Comparison of ENCODE assay signal across 8 cellular contexts in the genomic region with DNA sequence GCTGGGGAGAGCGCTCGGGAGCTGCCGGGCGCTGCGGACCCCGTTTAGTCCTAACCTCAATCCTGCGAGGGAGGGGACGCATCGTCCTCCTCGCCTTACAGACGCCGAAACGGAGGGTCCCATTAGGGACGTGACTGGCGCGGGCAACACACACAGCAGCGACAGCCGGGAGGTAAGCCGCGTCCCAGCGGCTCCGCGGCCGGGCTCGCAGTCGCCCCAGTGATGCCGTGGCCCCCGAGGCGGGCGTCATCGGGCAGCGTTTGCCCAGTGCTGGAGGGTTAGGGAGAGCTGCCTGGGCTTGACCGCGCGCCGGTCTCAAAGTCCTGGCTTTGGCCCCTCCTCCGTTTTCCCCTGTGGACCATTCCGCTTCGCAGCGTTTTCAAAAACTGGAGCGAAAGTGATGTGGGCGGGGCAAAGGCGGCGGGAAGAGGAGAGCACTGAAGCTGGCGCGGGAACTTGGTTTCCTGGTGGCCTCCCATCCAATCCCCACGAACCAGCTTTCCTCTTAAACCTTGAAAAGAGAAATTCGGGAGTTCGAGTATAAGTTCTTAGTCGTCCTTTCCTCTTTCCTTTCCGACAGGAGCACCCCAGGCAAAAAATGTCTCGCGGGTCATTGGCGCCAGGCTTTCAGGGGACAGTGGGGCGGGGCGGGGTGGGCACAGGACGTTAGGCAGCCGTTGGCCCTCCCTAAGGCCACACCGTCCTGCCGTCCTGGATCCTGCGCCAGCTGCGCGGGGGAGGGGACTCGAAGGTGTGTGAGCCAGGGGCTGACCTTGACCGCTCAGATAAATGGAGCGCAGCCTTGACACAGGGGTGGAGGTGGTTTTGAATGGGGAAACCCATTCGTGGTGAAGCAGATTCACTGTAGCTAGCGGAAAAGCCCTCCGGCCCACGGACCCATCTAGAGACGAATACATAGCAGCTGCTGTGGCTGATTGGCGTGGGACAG. TPM values are rescaled to one million over a fixed set of nuclear protein-coding genes. Genes with fewer than 3 reads are reported as not detected.
A peak's percentile ranks its signal among the peaks of the same experiment; 100 is the strongest.
DNase-seq lines count a peak whose midpoint lies in the region; ATAC-seq and TF ChIP-seq lines count a peak whose summit lies in the region.

No MANE protein-coding gene starts in this region.

- H3K4me3 ChIP-seq in GM08714 (ENCODE audit: low read length) (peak overlapping the region; percentile 82), HCT116 (replicated peaks in 1 of 2; ENCODE audit: low read depth in 1 of 2, low read length in 2 of 2) (peak overlapping the region; percentile 85 to 96), RWPE2 (ENCODE audit: severe bottlenecking) (peak overlapping the region; percentile 84), transverse colon (peak overlapping the region; percentile 56 to 77 (median 62))

- H3K79me2 ChIP-seq in HCT116 (ENCODE audit: insufficient read depth, low read length), result peaks cover 66% of the 10 kb centered on the region

- in situ Hi-C loops in transverse colon (cut with MboI; ENCODE audit: low pct_ligation_motif_present in 1 of 4, low pct_unique_long_range_greater_than_20kb in 1 of 4, low sequenced_read_pairs in 3 of 4), result no loop called here

- POLR2A ChIA-PET in HCT116 (lab: Charles Lee), result interaction anchor here (1.1 to 1.7 kb wide), 2 partner anchors 10 to 34 kb away, joined by 3 to 4 read pairs; no protein-coding TSS in a partner anchor

- H3K27ac ChIP-seq in HCT116 (ENCODE audit: low read depth, low read length) (peak overlapping the region; percentile 100), RWPE2 (ENCODE audit: poor library complexity, severe bottlenecking) (peak overlapping the region; percentile 85), transverse colon (peak overlapping the region; percentile 62 to 92 (median 78))

- peaks cover 53 to 57% of the 10 kb centered on the region in 2 donors for H3K36me3 Mint-ChIP-seq in activated naive CD4-positive, alpha-beta T cell treated with anti-CD3 and anti-CD28 coated beads, Interleukin-2, amount 50 U/mL, for 72 hours

- RAD21 ChIA-PET in HCT116 (lab: Charles Lee; ENCODE audit: low non-redundant PET in 1 of 2, low total read pairs in 2 of 2, uncharacterized antibody in 2 of 2, unreplicated experiment in 2 of 2), result no interaction called here

- intact Hi-C loops in HCT116 (cut with micrococcal nuclease) (loop anchor here (5.0 kb wide), 1 partner anchor 54 kb away; a partner anchor contains a TSS), head of caudate nucleus (cut with DNase I) (loop anchor here (10.0 kb wide), 1 partner anchor 57 kb away; a partner anchor contains a TSS), transverse colon (cut with DNase I; ENCODE audit: low total_unique reads) (no loop called here)

- peak overlapping the region; percentile 89 to 95 for H3K27ac Mint-ChIP-seq in activated naive CD4-positive, alpha-beta T cell treated with anti-CD3 and anti-CD28 coated beads, Interleukin-2, amount 50 U/mL, for 72 hours

- CTCF ChIA-PET in HCT116 (lab: Charles Lee), result interaction anchor here (1.3 to 2.4 kb wide), 2 partner anchors 34 to 181 kb away, joined by 4 to 11 read pairs; no protein-coding TSS in a partner anchor

- DNase-seq in HCT116 (ENCODE audit: low read depth, low spot score), result peak; percentile 82
- DNase-seq in M059J (ENCODE audit: low read depth), result peak; percentile 92
- peak; percentile 93 for DNase-seq in RWPE2 (ENCODE audit: low spot score)
- peak; percentile 76 to 85 for DNase-seq in activated naive CD4-positive, alpha-beta T cell treated with anti-CD3 and anti-CD28 coated beads, Interleukin-2, amount 50 U/mL, for 72 hours (ENCODE audit: low spot score in 2 of 2)
- peak; percentile 74 to 96 (median 86) for DNase-seq in head of caudate nucleus
- peak; percentile 78 for DNase-seq in occipital lobe (lab: John Stamatoyannopoulos, UW)
- DNase-seq in transverse colon, result peak; percentile 91

- peak; percentile 83 for ATAC-seq in HCT116
- ATAC-seq in RWPE2 (ENCODE audit: low read depth), result peak; percentile 90
- peak; percentile 72 to 82 for ATAC-seq in activated naive CD4-positive, alpha-beta T cell treated with anti-CD3 and anti-CD28 coated beads, Interleukin-2, amount 50 U/mL, for 72 hours

- H3K27me3 ChIP-seq in HCT116 (ENCODE audit: insufficient read depth, low read length) (no peaks in the 10 kb centered on the region), RWPE2 (ENCODE audit: insufficient read depth, poor library complexity, severe bottlenecking) (no peaks in the 10 kb centered on the region), transverse colon (no peaks in the 10 kb centered on the region)

- TF ChIP-seq CTCF in HCT116 (IDR thresholded peaks at IDR 0.05 in 2 of 3, conservative IDR thresholded peaks at IDR 0.05 in 1 of 3; ENCODE audit: borderline replicate concordance in 1 of 3, insufficient read depth in 1 of 3, low read depth in 2 of 3, low read length in 2 of 3) (no peak), RWPE2 (IDR thresholded peaks at IDR 0.05; ENCODE audit: poor library complexity, severe bottlenecking) (no peak), transverse colon (IDR thresholded peaks at IDR 0.05) (no peak)

- no peak for TF ChIP-seq RAD21 in HCT116 (IDR thresholded peaks at IDR 0.05; ENCODE audit: low read depth)

- no peaks in the 10 kb centered on the region for H3K9me2 ChIP-seq in HCT116 (ENCODE audit: insufficient read depth)

- H3K36me3 ChIP-seq in HCT116 (ENCODE audit: control insufficient read depth in 1 of 2, insufficient read depth in 2 of 2, low read length in 2 of 2) (peaks cover 19 to 32% of the 10 kb centered on the region in 2 experiments), RWPE2 (ENCODE audit: low read depth) (peaks cover 38% of the 10 kb centered on the region), transverse colon (no peaks in the 10 kb centered on the region)

- peaks cover 10 to 14% of the 10 kb centered on the region in 2 donors for H3K9me3 Mint-ChIP-seq in activated naive CD4-positive, alpha-beta T cell treated with anti-CD3 and anti-CD28 coated beads, Interleukin-2, amount 50 U/mL, for 72 hours

- H4K20me1 ChIP-seq in HCT116 (ENCODE audit: insufficient read depth), result no peaks in the 10 kb centered on the region

- peak overlapping the region; percentile 94 for H3K4me2 ChIP-seq in HCT116 (ENCODE audit: low read length)

- no peaks in the 10 kb centered on the region for H3K9me3 ChIP-seq in HCT116 (ENCODE audit: control insufficient read depth in 1 of 2, insufficient read depth in 1 of 2, low read depth in 1 of 2, low read length in 2 of 2)
- no peaks in the 10 kb centered on the region for H3K9me3 ChIP-seq in RWPE2 (ENCODE audit: severe bottlenecking)
- H3K9me3 ChIP-seq in transverse colon, result no peaks in the 10 kb centered on the region

- TF ChIP-seq EP300 in transverse colon (IDR thresholded peaks at IDR 0.05; ENCODE audit: low read depth), result no peak

- TSS peak; percentile 68 for BruUV-seq in HCT116 (replicated peaks; lab: Mats Ljungman, UMichigan)

- no peak overlapping the region for H2AFZ ChIP-seq in HCT116 (ENCODE audit: low read depth, low read length, poor library complexity, severe bottlenecking)

- peaks cover 9 to 22% of the 10 kb centered on the region in 2 experiments; a peak in 3 of 4 replicates for H3K4me1 ChIP-seq in HCT116 (ENCODE audit: control insufficient read depth in 1 of 2, insufficient read depth in 2 of 2, low read length in 2 of 2)
- H3K4me1 ChIP-seq in RWPE2 (ENCODE audit: insufficient read depth, poor library complexity, severe bottlenecking), result peaks cover 5% of the 10 kb centered on the region
- peaks cover 0 to 7% (median 6%) of the 10 kb centered on the region in 4 donors for H3K4me1 ChIP-seq in transverse colon

- TF ChIP-seq POLR2A in HCT116 (IDR thresholded peaks at IDR 0.05; ENCODE audit: borderline replicate concordance, extremely low read depth, insufficient read depth, insufficient read length) (peak; percentile 49), transverse colon (IDR thresholded peaks at IDR 0.05) (peak; percentile 63)

- peak overlapping the region; percentile 99 for H3K9ac ChIP-seq in HCT116 (ENCODE audit: low read length)

- WGBS in transverse colon (ENCODE audit: low coverage in 1 of 2), 2 donors, result 4% methylated on average over 37 of the region's 72 CpGs; no CpG with 5 or more reads in 1 of the 2 donors

TF ChIP-seq in HCT116, 20 proteins besides CTCF, POLR2A, EP300 and RAD21:
- peak; percentile 26 for TF ChIP-seq TCF7L2 (IDR thresholded peaks at IDR 0.05; ENCODE audit: borderline replicate concordance, extremely low read depth, insufficient read depth, insufficient read length)
- peak; percentile 66 for TF ChIP-seq POLR2AphosphoS5 (IDR thresholded peaks at IDR 0.05; ENCODE audit: low read depth, low read length)
- no peak for TF ChIP-seq SRF (IDR thresholded peaks at IDR 0.05; ENCODE audit: low read depth)
- TF ChIP-seq YY1 (IDR thresholded peaks at IDR 0.05; ENCODE audit: extremely low read depth, insufficient replicate concordance, low read depth, low read length), result peak; percentile 48
- TF ChIP-seq ZFX (IDR thresholded peaks at IDR 0.05), result peak; percentile 47; the same call in 1 of the 2 replicates

RNA-seq across cellular contexts. Expression of a gene that starts 0.8 kb away (rescaled TPM):
- total RNA-seq in HCT116 (2021; ENCODE audit: unreplicated experiment), result 245 TPM
- polyA plus RNA-seq in HCT116 (2012), result 197 and 211 TPM in 2 replicates
- total RNA-seq in M059J (2014; rRNA removed; shearing (Covaris generic)), result 49.0 and 66.4 TPM in 2 replicates
- 100 to 1,000 TPM; 344 to 378 TPM for total RNA-seq in activated naive CD4-positive, alpha-beta T cell treated with anti-CD3 and anti-CD28 coated beads, Interleukin-2, amount 50 U/mL, for 72 hours
- 2.0 TPM for total RNA-seq in occipital lobe
- total RNA-seq in transverse colon, result 1 to 10 TPM; 3.2 to 5.9 (median 4.7) TPM

RNA-seq across cellular contexts. Expression of a gene that starts 54.2 kb away (rescaled TPM):
- total RNA-seq in HCT116 (2021; ENCODE audit: unreplicated experiment), result 90.0 TPM
- polyA plus RNA-seq in HCT116 (2012), result 45.6 and 51.7 TPM in 2 replicates
- 3.5 and 4.5 TPM in 2 replicates for total RNA-seq in M059J (2014; rRNA removed; shearing (Covaris generic))
- 10 to 100 TPM; 51.8 to 83.8 TPM for total RNA-seq in activated naive CD4-positive, alpha-beta T cell treated with anti-CD3 and anti-CD28 coated beads, Interleukin-2, amount 50 U/mL, for 72 hours
- total RNA-seq in occipital lobe, result 2.7 TPM
- total RNA-seq in transverse colon, result 10 to 100 TPM; 44.5 to 97.3 (median 74.2) TPM

Comparison
In these comparisons a context has a peak if more than half of its experiments do, and no peak if none do; other contexts are left out.
1. Peak in every context shown above with its lines: DNase-seq, ATAC-seq, H3K4me3 ChIP-seq and H3K27ac ChIP-seq.